In genomic region chr7:50725774-50726173, GRCh38 we compare ENCODE assay signal across 23 cellular contexts. TPM values are rescaled to one million over a fixed set of nuclear protein-coding genes. Genes with fewer than 3 reads are reported as not detected.
"Had no signal": no experiment of that assay in that cellular context is flagged by ENCODE, and none has a peak within 500 bp of the region (broad histone marks: within the 10 kb centered on the region; RNA-seq: fewer than 3 reads in every experiment).

No MANE protein-coding gene starts in this region.

- H3K4me3 Mint-ChIP-seq: activated B cell treated with CpG ODN at 0.5 μM for 24 hours; activated CD4-positive, alpha-beta memory T cell treated with anti-CD3 and anti-CD28 coated beads for 36 hours; activated CD4-positive, alpha-beta T cell treated with anti-CD3 and anti-CD28 coated beads, Interleukin-2, amount 10 ng/mL, durations not matched to agents 7 days and 5 days; activated naive CD4-positive, alpha-beta T cell treated with anti-CD3 and anti-CD28 coated beads for 36 hours; activated naive CD8-positive, alpha-beta T cell; activated T-cell treated with anti-CD3 and anti-CD28 coated beads, Interleukin-2, amount 50 U/mL, for 4 hours; T-helper 17 cell had no signal

- H3K9me3 Mint-ChIP-seq: activated B cell treated with CpG ODN at 0.5 μM for 24 hours; activated CD4-positive, alpha-beta memory T cell treated with anti-CD3 and anti-CD28 coated beads for 36 hours; activated CD4-positive, alpha-beta T cell treated with anti-CD3 and anti-CD28 coated beads, Interleukin-2, amount 10 ng/mL, durations not matched to agents 7 days and 5 days; activated naive CD4-positive, alpha-beta T cell treated with anti-CD3 and anti-CD28 coated beads for 36 hours; activated T-cell treated with anti-CD3 and anti-CD28 coated beads, Interleukin-2, amount 50 U/mL, for 4 hours had no signal

- H3K4me2 ChIP-seq: KMS-11 had no signal

- H3K4me1 Mint-ChIP-seq: activated B cell treated with CpG ODN at 0.5 μM for 24 hours had no signal

- H3K27ac ChIP-seq: KMS-11 had no signal

- DNase-seq: activated B cell treated with CpG ODN at 0.5 μM for 24 hours; activated CD4-positive, alpha-beta memory T cell treated with anti-CD3 and anti-CD28 coated beads for 36 hours; activated CD4-positive, alpha-beta T cell treated with anti-CD3 and anti-CD28 coated beads for 1 hour; activated CD4-positive, alpha-beta T cell treated with anti-CD3 and anti-CD28 coated beads, Interleukin-2, amount 10 ng/mL, durations not matched to agents 7 days and 5 days; activated CD8-positive, alpha-beta memory T cell treated with anti-CD3 and anti-CD28 coated beads for 24 hours; activated gamma-delta T cell; activated naive CD4-positive, alpha-beta T cell treated with anti-CD3 and anti-CD28 coated beads for 36 hours; activated T-cell treated with anti-CD3 and anti-CD28 coated beads, Interleukin-2, amount 50 U/mL, for 4 hours; NCI-H1092; NCI-H1417 treated with DMSO at 0.1 percent for 48 hours; NCI-H1694; NCI-H2029; NCI-H2107; NCI-H2171 treated with DMSO at 0.1 percent for 48 hours; NCI-H226; NCI-H526 treated with DMSO at 0.1 percent for 48 hours; NCI-H82; SIG-M5; T-helper 17 cell; T-helper 9 cell had no signal

- ATAC-seq: activated T-cell treated with anti-CD3 and anti-CD28 coated beads, Interleukin-2, amount 50 U/mL, for 4 hours; T-helper 17 cell had no signal

- H3K36me3 Mint-ChIP-seq: activated CD4-positive, alpha-beta memory T cell treated with anti-CD3 and anti-CD28 coated beads for 36 hours; activated naive CD8-positive, alpha-beta T cell had no signal

- H3K27me3 Mint-ChIP-seq: activated CD4-positive, alpha-beta memory T cell treated with anti-CD3 and anti-CD28 coated beads for 36 hours; activated CD4-positive, alpha-beta T cell treated with anti-CD3 and anti-CD28 coated beads, Interleukin-2, amount 10 ng/mL, durations not matched to agents 7 days and 5 days; activated naive CD8-positive, alpha-beta T cell had no signal

- H3K27ac Mint-ChIP-seq: activated B cell treated with CpG ODN at 0.5 μM for 24 hours; activated CD4-positive, alpha-beta memory T cell treated with anti-CD3 and anti-CD28 coated beads for 36 hours; activated CD4-positive, alpha-beta T cell treated with anti-CD3 and anti-CD28 coated beads, Interleukin-2, amount 10 ng/mL, durations not matched to agents 7 days and 5 days; activated naive CD4-positive, alpha-beta T cell treated with anti-CD3 and anti-CD28 coated beads for 36 hours; activated naive CD8-positive, alpha-beta T cell; T-helper 17 cell had no signal

- H3K9ac ChIP-seq: KMS-11 had no signal

RNA-seq across cellular contexts. Expression of gene GRB10, which starts 56.9 kb away (rescaled TPM):
- total RNA-seq: activated B cell treated with CpG ODN at 0.5 μM for 24 hours, OCI-LY7 had no signal
